In the genomic region with DNA sequence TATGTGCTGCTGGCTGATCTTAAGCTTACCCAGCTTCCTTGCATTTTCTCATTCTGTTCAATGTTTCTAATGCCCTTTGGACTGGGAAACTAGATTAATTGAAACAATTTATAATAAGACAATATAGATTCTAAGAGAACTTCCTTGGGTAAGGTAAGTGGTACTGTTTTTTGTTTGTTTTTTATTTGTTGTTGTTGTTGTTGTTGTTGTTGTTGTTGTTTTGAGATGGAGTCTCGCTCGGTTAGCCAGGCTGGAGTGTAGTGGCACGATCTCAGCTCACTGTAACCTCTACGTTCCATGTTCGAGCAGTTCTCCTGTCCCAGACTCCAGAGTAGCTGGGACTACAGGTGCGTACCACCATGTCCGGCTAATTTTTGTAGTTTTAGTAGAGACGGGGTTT, we compare ENCODE assay signal across 18 cellular contexts.
"Had no signal": no experiment of that assay in that cellular context is flagged by ENCODE, and none has a peak within 500 bp of the region (broad histone marks: within the 10 kb centered on the region; RNA-seq: fewer than 3 reads in every experiment).

No MANE protein-coding gene starts in this region.

- H3K36me3 ChIP-seq: colonic mucosa had no signal

- H3K27ac Mint-ChIP-seq: dendritic cell treated with granulocyte-macrophage colony-stimulating factor and Interleukin-4, amounts not matched to agents 40 ng/mL and 50 ng/mL, for 4 days; endodermal cell had no signal

- H3K4me3 Mint-ChIP-seq: dendritic cell treated with granulocyte-macrophage colony-stimulating factor and Interleukin-4, amounts not matched to agents 40 ng/mL and 50 ng/mL, for 4 days; effector memory CD8-positive, alpha-beta T cell; endodermal cell had no signal

- H3K27ac ChIP-seq: colonic mucosa, epithelial cell of prostate, esophagus squamous epithelium, gastrocnemius medialis, heart right ventricle, left lung, lower lobe of right lung had no signal

- H3K9me3 Mint-ChIP-seq: dendritic cell treated with granulocyte-macrophage colony-stimulating factor and Interleukin-4, amounts not matched to agents 40 ng/mL and 50 ng/mL, for 4 days; effector memory CD8-positive, alpha-beta T cell; endodermal cell had no signal

- H3K9me3 ChIP-seq: colonic mucosa, esophagus squamous epithelium, gastrocnemius medialis, heart right ventricle, left lung, lower lobe of right lung had no signal

- DNase-seq: colonic mucosa; cortex of kidney; effector CD8-positive, alpha-beta T cell; esophagus squamous epithelium; foreskin melanocyte; gastrocnemius medialis; head of caudate nucleus; heart right ventricle; hippocampal formation; left cardiac atrium; left lung; left ventricle myocardium superior; lower lobe of right lung; midbrain had no signal

- H3K4me3 ChIP-seq: colonic mucosa, esophagus squamous epithelium, gastrocnemius medialis, heart right ventricle, left lung, lower lobe of right lung had no signal

- H3K27me3 Mint-ChIP-seq: dendritic cell treated with granulocyte-macrophage colony-stimulating factor and Interleukin-4, amounts not matched to agents 40 ng/mL and 50 ng/mL, for 4 days; effector memory CD8-positive, alpha-beta T cell had no signal

- H3K27me3 ChIP-seq: colonic mucosa, esophagus squamous epithelium, gastrocnemius medialis, heart right ventricle, left lung had no signal

- ATAC-seq: gastrocnemius medialis had no signal
